In the genomic region with DNA sequence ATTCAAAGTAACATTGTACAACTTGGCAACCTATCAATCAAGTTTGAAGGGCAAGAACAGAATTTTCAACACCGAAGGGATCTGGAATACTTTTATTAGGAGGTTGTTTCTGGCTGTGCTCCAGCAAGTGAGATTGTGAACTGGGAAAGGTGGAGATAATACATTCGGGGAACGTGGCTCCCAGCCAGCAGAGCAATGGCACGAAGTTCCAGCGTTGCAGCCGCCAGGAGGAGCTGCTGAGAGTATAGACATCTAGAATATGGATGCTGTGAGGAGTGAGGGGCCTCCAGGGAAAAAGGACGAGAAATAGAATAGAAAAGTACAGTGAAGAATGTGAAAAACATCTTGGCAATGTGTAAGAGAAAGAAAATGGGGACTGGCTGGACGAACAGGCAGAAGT, we compare ENCODE assay signal across 10 cellular contexts.
DNase-seq lines count a peak whose midpoint lies in the region; ATAC-seq, FAIRE-seq and TF ChIP-seq lines count a peak whose summit lies in the region.
"Had no signal": no experiment of that assay in that cellular context is flagged by ENCODE, and none has a peak within 500 bp of the region (broad histone marks: within the 10 kb centered on the region; RNA-seq: fewer than 3 reads in every experiment).

No MANE protein-coding gene starts in this region.

- H3K4me1 ChIP-seq in BE2C, result no peaks in the 10 kb centered on the region
- no peaks in the 10 kb centered on the region for H3K4me1 ChIP-seq in PC-9 (replicated peaks; ENCODE audit: insufficient read depth)
- no peaks in the 10 kb centered on the region for H3K4me1 ChIP-seq in kidney (ENCODE audit: control insufficient read depth in 1 of 2, insufficient read depth in 1 of 2, low read depth in 1 of 2, low read length in 2 of 2)

- no peak overlapping the region for H3K4me2 ChIP-seq in PC-9

- H3K9ac ChIP-seq in kidney (ENCODE audit: low read length in 2 of 2), result no peak overlapping the region

- BruUV-seq in PC-9 (replicated peaks; lab: Mats Ljungman, UMichigan), result no TSS peak

- H3F3A ChIP-seq in PC-9 (ENCODE audit: insufficient read depth, low read depth), result no peaks in the 10 kb centered on the region

- H3K36me3 Mint-ChIP-seq in activated T-helper 17 cell treated with anti-CD3 and anti-CD28 coated beads, Interleukin-2, amount 50 U/mL, for 72 hours (ENCODE audit: low read depth), result no peaks in the 10 kb centered on the region
- H3K36me3 Mint-ChIP-seq: immature natural killer cell had no signal

- H3K27me3 Mint-ChIP-seq in activated T-helper 17 cell treated with anti-CD3 and anti-CD28 coated beads, Interleukin-2, amount 50 U/mL, for 72 hours, result no peaks in the 10 kb centered on the region

- H3K9me3 Mint-ChIP-seq in activated T-helper 17 cell treated with anti-CD3 and anti-CD28 coated beads, Interleukin-2, amount 50 U/mL, for 72 hours, result peaks cover 3% of the 10 kb centered on the region
- H3K9me3 Mint-ChIP-seq: immature natural killer cell had no signal

- H3K36me3 ChIP-seq in BE2C (no peaks in the 10 kb centered on the region), PC-9 (ENCODE audit: low read depth) (no peaks in the 10 kb centered on the region), kidney (ENCODE audit: control insufficient read depth in 1 of 2, insufficient read depth in 2 of 2, low read length in 2 of 2) (no peaks in the 10 kb centered on the region)

- H3K27ac Mint-ChIP-seq in activated T-helper 17 cell treated with anti-CD3 and anti-CD28 coated beads, Interleukin-2, amount 50 U/mL, for 72 hours, result no peak overlapping the region
- H3K27ac Mint-ChIP-seq: immature natural killer cell had no signal

- H2AFZ ChIP-seq in PC-9, result no peak overlapping the region

- no peak for FAIRE-seq in kidney (lab: Jason Lieb, UNC)

- no peaks in the 10 kb centered on the region for H3K27me3 ChIP-seq in BE2C
- peaks cover 47% of the 10 kb centered on the region for H3K27me3 ChIP-seq in PC-9 (ENCODE audit: insufficient read depth, low read depth)

- no peak overlapping the region for H3K4me3 Mint-ChIP-seq in activated T-helper 17 cell treated with anti-CD3 and anti-CD28 coated beads, Interleukin-2, amount 50 U/mL, for 72 hours
- H3K4me3 Mint-ChIP-seq: immature natural killer cell had no signal

- no peaks in the 10 kb centered on the region for H3K4me1 Mint-ChIP-seq in activated T-helper 17 cell treated with anti-CD3 and anti-CD28 coated beads, Interleukin-2, amount 50 U/mL, for 72 hours
- H3K4me1 Mint-ChIP-seq: immature natural killer cell had no signal

- no peak overlapping the region for H3K4me3 ChIP-seq in BE2C (ENCODE audit: low read depth, low read length)
- no peak overlapping the region for H3K4me3 ChIP-seq in GM12865 (ENCODE audit: low read depth, low read length)
- H3K4me3 ChIP-seq in PC-9, result no peak overlapping the region
- H3K4me3 ChIP-seq in kidney (ENCODE audit: low read length in 2 of 2), result no peak overlapping the region

- H3K9me3 ChIP-seq in BE2C (no peaks in the 10 kb centered on the region), PC-9 (ENCODE audit: insufficient read depth, low read depth) (no peaks in the 10 kb centered on the region), kidney (ENCODE audit: control insufficient read depth in 1 of 2, low read length in 2 of 2) (no peaks in the 10 kb centered on the region)

- DNase-seq in BE2C, result peak; percentile 24
- no peak for DNase-seq in GM12865 (ENCODE audit: low read depth)
- DNase-seq in PC-9, result no peak
- DNase-seq in kidney, result no peak
- DNase-seq in NCI-H2107 (lab: John Stamatoyannopoulos, UW), result no peak
- DNase-seq in cerebellum (ENCODE audit: low spot score), result no peak
- DNase-seq: immature natural killer cell; stimulated activated naive CD4-positive, alpha-beta T cell treated with Interleukin-2 at 50 U/mL for 16 hours had no signal

- H3K9me2 ChIP-seq in PC-9 (ENCODE audit: insufficient read depth), result no peaks in the 10 kb centered on the region

- no peaks in the 10 kb centered on the region for H4K20me1 ChIP-seq in PC-9 (ENCODE audit: insufficient read depth)

- TF ChIP-seq CTCF in BE2C (IDR thresholded peaks at IDR 0.05; ENCODE audit: low read depth, low read length) (no peak; the same call in 1 of the 2 replicates), GM12865 (IDR thresholded peaks at IDR 0.05; ENCODE audit: insufficient read depth, low read depth, low read length, missing control alignments) (peak; percentile 3), PC-9 (conservative IDR thresholded peaks at IDR 0.05) (0 out of 2 replicates have a peak, but pooled peaks have one; percentile 15), kidney (IDR thresholded peaks at IDR 0.05; ENCODE audit: borderline replicate concordance, extremely low read depth, insufficient read depth) (peak; percentile 45)

- intact Hi-C loops in PC-9 (cut with micrococcal nuclease; ENCODE audit: unreplicated experiment) (no loop called here), kidney (cut with DNase I) (no loop called here)

- POLR2A ChIA-PET in PC-9 (lab: Charles Lee; ENCODE audit: unreplicated experiment), result no interaction called here

- H3K79me2 ChIP-seq in PC-9 (ENCODE audit: low read depth), result no peaks in the 10 kb centered on the region

- ATAC-seq in GM21367 (IDR thresholded peaks at IDR 0.05; ENCODE audit: unreplicated experiment), result no peak
- ATAC-seq in activated T-helper 17 cell treated with anti-CD3 and anti-CD28 coated beads, Interleukin-2, amount 50 U/mL, for 72 hours (replicated peaks), result no peak

- CTCF ChIA-PET in PC-9 (lab: Charles Lee), result no interaction called here

- no peak overlapping the region for H3K27ac ChIP-seq in PC-9
- no peak overlapping the region for H3K27ac ChIP-seq in kidney (ENCODE audit: low read depth in 2 of 2, low read length in 2 of 2)
